ENCODE assay signal across 3 cellular contexts in genomic region chr7:122072272-122072671, GRCh38.
TF ChIP-seq lines count a peak whose summit lies in the region.

No MANE protein-coding gene starts in this region.

TF ChIP-seq in GM23338, 12 proteins besides CTCF, POLR2A, EP300 and RAD21 (continues in another document):
- no peak for TF ChIP-seq POLR2AphosphoS5 (IDR thresholded peaks at IDR 0.05; ENCODE audit: low read depth)
- no peak for TF ChIP-seq ZNF114 (CRISPR knock-in tag; IDR thresholded peaks at IDR 0.05)
- no peak for TF ChIP-seq ZNF462 (CRISPR knock-in tag; IDR thresholded peaks at IDR 0.05)
- no peak for TF ChIP-seq EZH2 (IDR thresholded peaks at IDR 0.05; ENCODE audit: low read depth, unreplicated experiment)
- TF ChIP-seq JUNB (IDR thresholded peaks at IDR 0.05; ENCODE audit: unreplicated experiment), result no peak

TF ChIP-seq in WTC11, 78 proteins besides CTCF, POLR2A, EP300 and RAD21 (continues in another document):
- TF ChIP-seq ZBTB21 (CRISPR knock-in tag; IDR thresholded peaks at IDR 0.05; ENCODE audit: borderline replicate concordance), result no peak
- peak; percentile 56; the same call in 1 of the 2 replicates for TF ChIP-seq ZNF532 (CRISPR knock-in tag; IDR thresholded peaks at IDR 0.05; ENCODE audit: borderline replicate concordance)
- TF ChIP-seq EMX1 (CRISPR knock-in tag; IDR thresholded peaks at IDR 0.05), result peak; percentile 85
- peak; percentile 12; the same call in 1 of the 2 replicates for TF ChIP-seq NFATC4 (CRISPR knock-in tag; IDR thresholded peaks at IDR 0.05)
- TF ChIP-seq ZNF416 (CRISPR knock-in tag; IDR thresholded peaks at IDR 0.05), result peak; percentile 74; the same call in 1 of the 2 replicates
- no peak for TF ChIP-seq TEAD1 (CRISPR knock-in tag; IDR thresholded peaks at IDR 0.05)
- TF ChIP-seq IRF1 (CRISPR knock-in tag; IDR thresholded peaks at IDR 0.05), result no peak
- no peak for TF ChIP-seq TP53 (CRISPR knock-in tag; IDR thresholded peaks at IDR 0.05)
- TF ChIP-seq FOXJ3 (CRISPR knock-in tag; IDR thresholded peaks at IDR 0.05; ENCODE audit: borderline replicate concordance), result no peak
- TF ChIP-seq MLX (CRISPR knock-in tag; IDR thresholded peaks at IDR 0.05), result no peak
- no peak for TF ChIP-seq E2F4 (CRISPR knock-in tag; IDR thresholded peaks at IDR 0.05; ENCODE audit: borderline replicate concordance, low read depth)
- no peak for TF ChIP-seq NFYB (CRISPR knock-in tag; conservative IDR thresholded peaks at IDR 0.05; ENCODE audit: low read depth)
- no peak for TF ChIP-seq ZNF317 (CRISPR knock-in tag; IDR thresholded peaks at IDR 0.05; ENCODE audit: borderline replicate concordance, low read depth)
- TF ChIP-seq NR3C1 (CRISPR knock-in tag; conservative IDR thresholded peaks at IDR 0.05; ENCODE audit: low read depth), result no peak
- TF ChIP-seq JUN (CRISPR knock-in tag; IDR thresholded peaks at IDR 0.05), result no peak
- TF ChIP-seq JAZF1 (CRISPR knock-in tag; IDR thresholded peaks at IDR 0.05), result no peak
- no peak for TF ChIP-seq E2F5 (CRISPR knock-in tag; IDR thresholded peaks at IDR 0.05)
- TF ChIP-seq NR1H2 (CRISPR knock-in tag; IDR thresholded peaks at IDR 0.05), result no peak
- no peak for TF ChIP-seq GRHL2 (CRISPR knock-in tag; IDR thresholded peaks at IDR 0.05; ENCODE audit: insufficient replicate concordance, severe bottlenecking)
- no peak for TF ChIP-seq CREM (CRISPR knock-in tag; IDR thresholded peaks at IDR 0.05)
- TF ChIP-seq ERG (CRISPR knock-in tag; IDR thresholded peaks at IDR 0.05), result peak; percentile 20; the same call in 1 of the 2 replicates
- no peak for TF ChIP-seq TCF7 (CRISPR knock-in tag; IDR thresholded peaks at IDR 0.05; ENCODE audit: low read depth)

TF ChIP-seq in H1, 55 proteins besides CTCF, POLR2A, EP300 and RAD21:
- TF ChIP-seq E2F6 (IDR thresholded peaks at IDR 0.05), result no peak
- TF ChIP-seq POLR2AphosphoS5 (IDR thresholded peaks at IDR 0.05; ENCODE audit: low read depth, low read length), result peak; percentile 17; the same call in 1 of the 2 replicates
